In the genomic region with DNA sequence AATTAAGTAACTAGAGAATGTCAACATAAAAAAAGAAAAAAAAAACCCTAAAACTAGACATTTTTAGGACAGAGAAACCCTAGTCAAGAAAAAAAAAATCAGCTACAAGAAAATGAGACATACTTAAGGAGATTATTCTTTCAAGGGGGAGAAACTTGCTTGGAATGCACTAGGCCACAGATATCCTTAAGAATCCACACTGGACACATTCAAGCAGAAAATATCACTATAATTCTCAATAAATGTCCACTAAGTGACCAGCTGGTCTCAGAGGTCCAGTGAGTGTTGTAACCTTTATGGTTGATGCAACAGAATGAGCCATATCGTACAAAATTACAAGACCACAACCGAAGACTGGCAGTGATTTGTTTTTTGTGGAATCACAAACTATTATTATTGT, we compare ENCODE assay signal across 23 cellular contexts. TPM values are rescaled to one million over a fixed set of nuclear protein-coding genes. Genes with fewer than 3 reads are reported as not detected.
DNase-seq lines count a peak whose midpoint lies in the region; ATAC-seq and TF ChIP-seq lines count a peak whose summit lies in the region.
"Had no signal": no experiment of that assay in that cellular context is flagged by ENCODE, and none has a peak within 500 bp of the region (broad histone marks: within the 10 kb centered on the region; RNA-seq: fewer than 3 reads in every experiment).

No MANE protein-coding gene starts in this region.

- H2AFZ ChIP-seq in osteoblast (ENCODE audit: low read length): no peak overlapping the region

- no peaks in the 10 kb centered on the region for H4K20me1 ChIP-seq in osteoblast (ENCODE audit: insufficient read depth, low read length)

- H3K4me1 ChIP-seq in osteoblast (ENCODE audit: insufficient read depth, low read length): peaks cover 10% of the 10 kb centered on the region
- H3K4me1 ChIP-seq: SJSA1 had no signal

- no peaks in the 10 kb centered on the region for H3K79me2 ChIP-seq in osteoblast (ENCODE audit: insufficient read depth, low read length)

- in situ Hi-C loops in astrocyte of the spinal cord (cut with HindIII; ENCODE audit: low sequenced_read_pairs): no loop called here

- no peaks in the 10 kb centered on the region for H3K9me3 ChIP-seq in osteoblast (ENCODE audit: low read depth, low read length)
- H3K9me3 ChIP-seq: SJSA1 had no signal

- no peak overlapping the region for H3K27ac ChIP-seq in osteoblast (ENCODE audit: low read depth, low read length)
- H3K27ac ChIP-seq: 22Rv1, KMS-11, SJSA1 had no signal

- peak; percentile 28 for DNase-seq in AG09309 (ENCODE audit: low read depth)
- peak; percentile 40 for DNase-seq in HS-27A (ENCODE audit: low read depth)
- DNase-seq in astrocyte of the spinal cord (ENCODE audit: low read depth, low spot score): peak; percentile 9
- DNase-seq in osteoblast (ENCODE audit: insufficient read length, low spot score, missing footprints): peak; percentile 13
- no peak for DNase-seq in stimulated activated CD4-positive, alpha-beta T cell treated with anti-CD3 and anti-CD28 coated beads, Interleukin-4, amount 100 ng/mL, for 1 hour
- no peak for DNase-seq in COLO668 (lab: John Stamatoyannopoulos, UW; ENCODE audit: unreplicated experiment)
- no peak for DNase-seq in NOMO-1 treated with dmso at 0.1 percent for 144 hours (lab: John Stamatoyannopoulos, UW; ENCODE audit: unreplicated experiment)
- DNase-seq: DMS53, EL, IMR-90, NCI-H1694, NCI-H2081, NCI-H2171 treated with DMSO at 0.1 percent for 48 hours, NCI-H446, NCI-H526, OCI-M1 had no signal

- no peak for TF ChIP-seq CTCF in AG09309 (IDR thresholded peaks at IDR 0.05; ENCODE audit: control insufficient read depth, insufficient read depth, low read depth, low read length, missing control alignments)
- no peak for TF ChIP-seq CTCF in astrocyte of the spinal cord (IDR thresholded peaks at IDR 0.05; ENCODE audit: low read depth, low read length)
- TF ChIP-seq CTCF in osteoblast (IDR thresholded peaks at IDR 0.05; ENCODE audit: extremely low read depth, low read depth, low read length): no peak

- H3K4me3 ChIP-seq in AG09309 (ENCODE audit: control insufficient read depth, low read depth, low read length) (no peak overlapping the region), astrocyte of the spinal cord (ENCODE audit: low read depth, low read length) (no peak overlapping the region), osteoblast (ENCODE audit: insufficient read depth, low read length) (no peak overlapping the region)
- H3K4me3 ChIP-seq: GM12878, SJSA1 had no signal

- ATAC-seq in HG02610 (IDR thresholded peaks at IDR 0.05; ENCODE audit: unreplicated experiment): no peak
- ATAC-seq: GM12878, Right ventricle myocardium inferior had no signal

- H3K27me3 ChIP-seq in osteoblast (ENCODE audit: insufficient read depth, low read length): peaks cover 2% of the 10 kb centered on the region
- H3K27me3 ChIP-seq: SJSA1 had no signal

- H3K4me2 ChIP-seq in osteoblast (ENCODE audit: insufficient read depth, low read length): no peak overlapping the region
- H3K4me2 ChIP-seq: KMS-11 had no signal

- H3K36me3 ChIP-seq in osteoblast (ENCODE audit: insufficient read depth, low read length): no peaks in the 10 kb centered on the region
- H3K36me3 ChIP-seq: SJSA1 had no signal

RNA-seq across cellular contexts. Expression of a gene that starts 15.6 kb away (rescaled TPM):
- 14.4 and 15.6 TPM in 2 replicates for total RNA-seq in osteoblast
- total RNA-seq: B cell, GM12878, IMR-90, Right ventricle myocardium inferior had no signal

RNA-seq across cellular contexts. Expression of a gene that starts 49.0 kb away (rescaled TPM):
- total RNA-seq in osteoblast: not detected in 2 replicates
- total RNA-seq: B cell, GM12878, IMR-90, Right ventricle myocardium inferior had no signal

Comparison
In these comparisons a context has a peak if more than half of its experiments do, and no peak if none do; other contexts are left out.
1. DNase-seq: peak in AG09309 (single experiment), HS-27A (single experiment), astrocyte of the spinal cord (single experiment) and osteoblast (single experiment); none in stimulated activated CD4-positive, alpha-beta T cell treated with anti-CD3 and anti-CD28 coated beads, Interleukin-4, amount 100 ng/mL, for 1 hour (single experiment), COLO668 (single experiment) and NOMO-1 treated with dmso at 0.1 percent for 144 hours (single experiment).